Comparison of ENCODE assay signal across 24 cellular contexts in genomic region chr17:81810892-81811704, GRCh38. TPM values are rescaled to one million over a fixed set of nuclear protein-coding genes. Genes with fewer than 3 reads are reported as not detected.
"Had no signal": no experiment of that assay in that cellular context is flagged by ENCODE, and none has a peak within 500 bp of the region (broad histone marks: within the 10 kb centered on the region; RNA-seq: fewer than 3 reads in every experiment).

No MANE protein-coding gene starts in this region.

- H2AFZ ChIP-seq: PC-9 had no signal

- H3K9ac ChIP-seq: SK-N-SH had no signal

- H3K4me2 ChIP-seq: PC-9, SK-N-SH had no signal

- H3K9me3 ChIP-seq: MG63, SK-N-SH had no signal

- H3K36me3 ChIP-seq: MG63 had no signal

- H3K4me3 ChIP-seq: MG63, PC-9 had no signal

- H3K27ac ChIP-seq: PC-9 had no signal

- DNase-seq: IMR-90, Karpas-422, KG1, MG63, NCI-H1092, NCI-H1105 treated with DMSO at 0.1 percent for 48 hours, NCI-H1417 treated with DMSO at 0.1 percent for 48 hours, NCI-H1694, NCI-H187 treated with DMSO at 0.1 percent for 48 hours, NCI-H2029 treated with DMSO at 0.1 percent for 48 hours, NCI-H2227 treated with DMSO at 0.1 percent for 48 hours, NCI-H524, NCI-H526 treated with DMSO at 0.1 percent for 48 hours, NCI-H748 treated with DMSO at 0.1 percent for 48 hours, OCI-M1, PC-9, RPMI8226, SHP77, SK-N-SH, SW 1271, T-cell, T-helper 17 cell had no signal

RNA-seq across cellular contexts. Expression of gene GCGR, which starts 7.1 kb away (rescaled TPM):
- total RNA-seq: IMR-90, PC-9, SK-MEL-5, T-helper 17 cell had no signal
- polyA plus RNA-seq: IMR-90, SK-N-SH had no signal

RNA-seq across cellular contexts. Expression of gene PPP1R27, which starts 23.8 kb away (rescaled TPM):
- total RNA-seq: IMR-90, NCI-H460, PC-9, T-cell, T-helper 17 cell had no signal
